15 cellular contexts compared by ENCODE assay signal in the genomic region with DNA sequence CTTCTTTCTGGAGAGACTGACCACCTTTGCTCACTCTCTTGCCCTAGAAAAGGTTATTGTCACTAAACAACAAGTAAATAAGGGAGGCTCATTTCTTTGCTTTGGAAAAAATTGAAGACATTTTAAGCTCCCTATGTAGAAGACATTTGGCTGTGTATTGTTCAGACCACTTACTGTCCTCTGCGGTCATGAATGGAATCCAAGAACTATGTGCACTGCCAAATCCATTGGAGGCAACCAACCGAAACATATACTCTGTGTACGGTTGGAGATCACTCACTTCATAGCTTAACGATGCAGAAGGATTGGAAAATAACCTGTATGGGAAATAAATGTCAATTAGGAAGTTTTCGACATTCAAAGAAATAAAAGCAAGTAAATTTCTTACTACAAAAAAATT.
DNase-seq lines count a peak whose midpoint lies in the region; ATAC-seq and TF ChIP-seq lines count a peak whose summit lies in the region.
"Had no signal": no experiment of that assay in that cellular context is flagged by ENCODE, and none has a peak within 500 bp of the region (broad histone marks: within the 10 kb centered on the region; RNA-seq: fewer than 3 reads in every experiment).

No MANE protein-coding gene starts in this region.

- 22 to 39% methylated on average over 5 of the region's 5 CpGs for WGBS in thyroid gland, 2 donors

- no peak overlapping the region for H3K4me3 Mint-ChIP-seq in glutamatergic neuron (ENCODE audit: unreplicated experiment)
- H3K4me3 Mint-ChIP-seq: T-helper 17 cell had no signal

- DNase-seq in NCI-H345 (lab: John Stamatoyannopoulos, UW): peak; percentile 26
- DNase-seq in NCI-H345 treated with DMSO at 0.1 percent for 48 hours (lab: John Stamatoyannopoulos, UW; ENCODE audit: unreplicated experiment): no peak
- peak; percentile 78 for DNase-seq in NCI-H446 treated with DMSO at 0.1 percent for 48 hours (lab: John Stamatoyannopoulos, UW)
- DNase-seq in glutamatergic neuron: no peak
- peak; percentile 28 to 33 for DNase-seq in thyroid gland
- no peak for DNase-seq in SK-N-DZ (ENCODE audit: low spot score)
- DNase-seq: H7, IMR-90, Kasumi-1, NCI-H526, RPMI8226, T-helper 17 cell had no signal

- TF ChIP-seq POLR2A in thyroid gland (IDR thresholded peaks at IDR 0.05): no peak

- no peaks in the 10 kb centered on the region for H3K27me3 ChIP-seq in thyroid gland

- H3K27ac Mint-ChIP-seq in glutamatergic neuron (ENCODE audit: unreplicated experiment): peak overlapping the region; percentile 94
- H3K27ac Mint-ChIP-seq: T-helper 17 cell had no signal

- peaks cover 5 to 13% of the 10 kb centered on the region in 2 donors for H3K4me1 ChIP-seq in thyroid gland

- intact Hi-C loops in thyroid gland (cut with DNase I): no loop called here

- H3K4me3 ChIP-seq in thyroid gland (replicated peaks in 1 of 3): no peak overlapping the region

- TF ChIP-seq CTCF in glutamatergic neuron (IDR thresholded peaks at IDR 0.05; ENCODE audit: partially characterized antibody, unreplicated experiment) (no peak), thyroid gland (IDR thresholded peaks at IDR 0.05) (no peak)

- no peaks in the 10 kb centered on the region for H3K36me3 ChIP-seq in thyroid gland

- peaks cover 43% of the 10 kb centered on the region for H3K4me1 Mint-ChIP-seq in glutamatergic neuron (ENCODE audit: low read depth, unreplicated experiment)
- H3K4me1 Mint-ChIP-seq: T-helper 17 cell had no signal

- no peak for ATAC-seq in HG03108 (IDR thresholded peaks at IDR 0.05; ENCODE audit: unreplicated experiment)
- no peak for ATAC-seq in activated CD4-positive, CD25-positive, alpha-beta regulatory T cell treated with anti-CD3 and anti-CD28 coated beads, Interleukin-2, amount 50 U/mL, for 24 hours
- ATAC-seq: T-helper 17 cell had no signal

- peaks cover 8% of the 10 kb centered on the region for H3K36me3 Mint-ChIP-seq in glutamatergic neuron (ENCODE audit: unreplicated experiment)

- peaks cover 14% of the 10 kb centered on the region for H3K9me3 Mint-ChIP-seq in glutamatergic neuron (ENCODE audit: unreplicated experiment)

- peaks cover 3% of the 10 kb centered on the region for H3K27me3 Mint-ChIP-seq in glutamatergic neuron (ENCODE audit: unreplicated experiment)
- H3K27me3 Mint-ChIP-seq: T-helper 17 cell had no signal

- H3K27ac ChIP-seq in thyroid gland: no peak overlapping the region
- H3K27ac ChIP-seq: C4-2B had no signal

- no peaks in the 10 kb centered on the region for H3K9me3 ChIP-seq in thyroid gland

Comparison
In these comparisons a context has a peak if more than half of its experiments do, and no peak if none do; other contexts are left out.
1. DNase-seq: peak in NCI-H345 (single experiment), NCI-H446 treated with DMSO at 0.1 percent for 48 hours (single experiment) and thyroid gland (2 of 2); none in NCI-H345 treated with DMSO at 0.1 percent for 48 hours (single experiment), glutamatergic neuron (single experiment) and SK-N-DZ (single experiment).